In genomic region chr1:184228558-184228957, GRCh38 we compare ENCODE assay signal across 6 cellular contexts.
"Had no signal": no experiment of that assay in that cellular context is flagged by ENCODE, and none has a peak within 500 bp of the region (broad histone marks: within the 10 kb centered on the region; RNA-seq: fewer than 3 reads in every experiment).

No MANE protein-coding gene starts in this region.

- H3K9ac ChIP-seq: KMS-11 had no signal

- H3K27ac ChIP-seq: HL-60, KMS-11 had no signal

- H3K4me3 ChIP-seq: K562 had no signal

- DNase-seq: KBM-7, KG1 had no signal

- H3K4me2 ChIP-seq: KMS-11 had no signal

- ATAC-seq: HepG2, K562 had no signal
